Comparison of ENCODE assay signal across 8 cellular contexts in genomic region chr1:1511533-1512285, GRCh38. TPM values are rescaled to one million over a fixed set of nuclear protein-coding genes. Genes with fewer than 3 reads are reported as not detected.
A peak's percentile ranks its signal among the peaks of the same experiment; 100 is the strongest.
DNase-seq lines count a peak whose midpoint lies in the region; ATAC-seq and FAIRE-seq lines count a peak whose summit lies in the region.

Gene ATAD3A (plus strand): TSS chr1:1512162. CDS start chr1:1512269, 107 bp downstream.

- FAIRE-seq in HTR-8/SVneo (lab: Jason Lieb, UNC) = peak; percentile 93

- CTCF ChIA-PET in activated CD8-positive, alpha-beta memory T cell treated with anti-CD3 and anti-CD28 coated beads for 36 hours (lab: Charles Lee) = interaction anchor here (1.2 kb wide), 1 partner anchor 11 kb away, joined by 3 read pairs; no protein-coding TSS in a partner anchor

- POLR2A ChIA-PET in activated CD8-positive, alpha-beta memory T cell treated with anti-CD3 and anti-CD28 coated beads for 36 hours (lab: Charles Lee) = no interaction called here

- DNase-seq in COLO829 (ENCODE audit: low spot score) (peak; percentile 93), HTR-8/SVneo (ENCODE audit: insufficient read length, low spot score) (peak; percentile 95), NOMO-1 treated with DMSO at 0.1 percent for 48 hours (lab: John Stamatoyannopoulos, UW; ENCODE audit: unreplicated experiment) (peak; percentile 94), medulla oblongata (ENCODE audit: extremely low spot score) (peak; percentile 98)
- DNase-seq in effector CD8-positive, alpha-beta T cell (lab: John Stamatoyannopoulos, UW) = peak; percentile 91
- DNase-seq in stimulated activated CD4-positive, alpha-beta T cell treated with anti-CD3 and anti-CD28 coated beads, TNF-alpha, amount 100 ng/mL, for 48 hours (ENCODE audit: low read depth in 3 of 3) = peak; percentile 94 to 96 (median 95)

- ATAC-seq in GM21381 (IDR thresholded peaks at IDR 0.05; ENCODE audit: unreplicated experiment) = peak; percentile 88

RNA-seq across cellular contexts. Expression of gene ATAD3A, which starts in this region (rescaled TPM):
- 10 to 100 TPM; 92.8 to 97.5 TPM for total RNA-seq in activated CD8-positive, alpha-beta memory T cell treated with anti-CD3 and anti-CD28 coated beads for 36 hours

Comparison
In these comparisons a context has a peak if more than half of its experiments do, and no peak if none do; other contexts are left out.
1. Peak in every context shown above with its lines: DNase-seq and ATAC-seq.